20 cellular contexts compared by ENCODE assay signal in the genomic region with DNA sequence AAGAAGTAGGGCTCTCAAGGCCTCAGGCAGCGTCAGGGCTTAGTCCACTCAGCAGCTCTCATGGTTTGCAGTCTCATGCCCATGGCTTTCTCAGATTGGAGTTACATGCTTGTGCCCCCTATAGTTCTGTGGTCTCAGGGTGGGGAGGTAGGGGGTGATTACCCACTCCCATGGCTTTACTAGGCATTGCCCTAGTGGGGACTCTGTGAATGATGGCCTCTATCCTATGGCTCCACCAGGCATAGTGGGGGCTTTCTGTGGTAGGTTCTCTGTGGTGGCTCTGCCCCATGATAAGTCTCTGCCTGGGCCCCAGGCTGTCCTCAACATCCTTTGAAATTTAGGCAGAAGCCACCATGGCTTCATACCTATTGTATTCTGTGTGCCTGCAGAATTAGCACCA. TPM values are rescaled to one million over a fixed set of nuclear protein-coding genes. Genes with fewer than 3 reads are reported as not detected.
DNase-seq lines count a peak whose midpoint lies in the region; ATAC-seq lines count a peak whose summit lies in the region.
"Had no signal": no experiment of that assay in that cellular context is flagged by ENCODE, and none has a peak within 500 bp of the region (broad histone marks: within the 10 kb centered on the region; RNA-seq: fewer than 3 reads in every experiment).

No MANE protein-coding gene starts in this region.

- no peak overlapping the region for H3K27ac Mint-ChIP-seq in activated naive CD8-positive, alpha-beta T cell treated with anti-CD3 and anti-CD28 coated beads, Interleukin-2, amount 50 U/mL, for 24 hours
- H3K27ac Mint-ChIP-seq in activated naive CD8-positive, alpha-beta T cell treated with anti-CD3 and anti-CD28 coated beads for 36 hours = no peak overlapping the region
- no peak overlapping the region for H3K27ac Mint-ChIP-seq in stimulated activated effector memory CD8-positive, alpha-beta T cell treated with anti-CD3 and anti-CD28 coated beads, Interleukin-12 subunit alpha, Interleukin-12 subunit beta, amount 100 ng/mL, for 72 hours
- H3K27ac Mint-ChIP-seq: B cell; CD4-positive, alpha-beta T cell; CD8-positive, alpha-beta memory T cell had no signal

- no peaks in the 10 kb centered on the region for H3K27me3 Mint-ChIP-seq in activated naive CD8-positive, alpha-beta T cell treated with anti-CD3 and anti-CD28 coated beads, Interleukin-2, amount 50 U/mL, for 24 hours
- no peaks in the 10 kb centered on the region for H3K27me3 Mint-ChIP-seq in activated naive CD8-positive, alpha-beta T cell treated with anti-CD3 and anti-CD28 coated beads for 36 hours
- H3K27me3 Mint-ChIP-seq: B cell; CD4-positive, alpha-beta T cell had no signal

- no peaks in the 10 kb centered on the region for H3K36me3 Mint-ChIP-seq in activated naive CD8-positive, alpha-beta T cell treated with anti-CD3 and anti-CD28 coated beads, Interleukin-2, amount 50 U/mL, for 24 hours (ENCODE audit: low read depth)
- H3K36me3 Mint-ChIP-seq in activated naive CD8-positive, alpha-beta T cell treated with anti-CD3 and anti-CD28 coated beads for 36 hours = no peaks in the 10 kb centered on the region
- no peaks in the 10 kb centered on the region for H3K36me3 Mint-ChIP-seq in stimulated activated effector memory CD8-positive, alpha-beta T cell treated with anti-CD3 and anti-CD28 coated beads, Interleukin-12 subunit alpha, Interleukin-12 subunit beta, amount 100 ng/mL, for 72 hours
- H3K36me3 Mint-ChIP-seq: CD8-positive, alpha-beta memory T cell had no signal

- H3K4me1 Mint-ChIP-seq in activated naive CD8-positive, alpha-beta T cell treated with anti-CD3 and anti-CD28 coated beads, Interleukin-2, amount 50 U/mL, for 24 hours = no peaks in the 10 kb centered on the region
- H3K4me1 Mint-ChIP-seq in activated naive CD8-positive, alpha-beta T cell treated with anti-CD3 and anti-CD28 coated beads for 36 hours = no peaks in the 10 kb centered on the region
- no peaks in the 10 kb centered on the region for H3K4me1 Mint-ChIP-seq in stimulated activated effector memory CD8-positive, alpha-beta T cell treated with anti-CD3 and anti-CD28 coated beads, Interleukin-12 subunit alpha, Interleukin-12 subunit beta, amount 100 ng/mL, for 72 hours
- H3K4me1 Mint-ChIP-seq: B cell; CD8-positive, alpha-beta memory T cell had no signal

- no peak overlapping the region for H3K4me3 Mint-ChIP-seq in activated naive CD8-positive, alpha-beta T cell treated with anti-CD3 and anti-CD28 coated beads, Interleukin-2, amount 50 U/mL, for 24 hours
- H3K4me3 Mint-ChIP-seq in activated naive CD8-positive, alpha-beta T cell treated with anti-CD3 and anti-CD28 coated beads for 36 hours = no peak overlapping the region
- H3K4me3 Mint-ChIP-seq in stimulated activated effector memory CD8-positive, alpha-beta T cell treated with anti-CD3 and anti-CD28 coated beads, Interleukin-12 subunit alpha, Interleukin-12 subunit beta, amount 100 ng/mL, for 72 hours = no peak overlapping the region
- H3K4me3 Mint-ChIP-seq: B cell; CD4-positive, alpha-beta T cell; CD8-positive, alpha-beta memory T cell had no signal

- ATAC-seq in activated naive CD8-positive, alpha-beta T cell treated with anti-CD3 and anti-CD28 coated beads, Interleukin-2, amount 50 U/mL, for 24 hours = peak; percentile 28
- ATAC-seq in stimulated activated effector memory CD8-positive, alpha-beta T cell treated with anti-CD3 and anti-CD28 coated beads, Interleukin-12 subunit alpha, Interleukin-12 subunit beta, amount 100 ng/mL, for 72 hours = peak; percentile 46
- ATAC-seq: A549, GM12878 had no signal

- no peak for DNase-seq in activated naive CD8-positive, alpha-beta T cell treated with anti-CD3 and anti-CD28 coated beads, Interleukin-2, amount 50 U/mL, for 24 hours
- no peak for DNase-seq in activated naive CD8-positive, alpha-beta T cell treated with anti-CD3 and anti-CD28 coated beads for 36 hours
- no peak for DNase-seq in stimulated activated effector memory CD8-positive, alpha-beta T cell treated with anti-CD3 and anti-CD28 coated beads, Interleukin-12 subunit alpha, Interleukin-12 subunit beta, amount 100 ng/mL, for 72 hours (ENCODE audit: low spot score in 2 of 2)
- DNase-seq in SHP77 (lab: John Stamatoyannopoulos, UW) = no peak
- no peak for DNase-seq in MV-4-11 (lab: John Stamatoyannopoulos, UW)
- DNase-seq: AML-193; CD4-positive, alpha-beta T cell; CD8-positive, alpha-beta memory T cell; COR-L47; DMS 273 treated with DMSO at 0.1 percent for 48 hours; DMS153; DMS53; DMS79; DND-41; EL; GDM1 had no signal

- no peaks in the 10 kb centered on the region for H3K9me3 Mint-ChIP-seq in activated naive CD8-positive, alpha-beta T cell treated with anti-CD3 and anti-CD28 coated beads, Interleukin-2, amount 50 U/mL, for 24 hours
- no peaks in the 10 kb centered on the region for H3K9me3 Mint-ChIP-seq in activated naive CD8-positive, alpha-beta T cell treated with anti-CD3 and anti-CD28 coated beads for 36 hours
- no peaks in the 10 kb centered on the region for H3K9me3 Mint-ChIP-seq in stimulated activated effector memory CD8-positive, alpha-beta T cell treated with anti-CD3 and anti-CD28 coated beads, Interleukin-12 subunit alpha, Interleukin-12 subunit beta, amount 100 ng/mL, for 72 hours
- H3K9me3 Mint-ChIP-seq: CD4-positive, alpha-beta T cell; CD8-positive, alpha-beta memory T cell had no signal

RNA-seq across cellular contexts. Expression of a gene that starts 48.9 kb away (rescaled TPM):
- total RNA-seq in activated naive CD8-positive, alpha-beta T cell treated with anti-CD3 and anti-CD28 coated beads for 36 hours = under 1 TPM; 0.22 to 0.35 TPM
- total RNA-seq: G401 had no signal

RNA-seq across cellular contexts. Expression of a gene that starts 59.5 kb away (rescaled TPM):
- total RNA-seq in activated naive CD8-positive, alpha-beta T cell treated with anti-CD3 and anti-CD28 coated beads for 36 hours = 100 to 1,000 TPM; 236 to 250 TPM
